In genomic region chr2:230269715-230270114, GRCh38 we compare ENCODE assay signal across 21 cellular contexts. TPM values are rescaled to one million over a fixed set of nuclear protein-coding genes. Genes with fewer than 3 reads are reported as not detected.
DNase-seq lines count a peak whose midpoint lies in the region; ATAC-seq, FAIRE-seq and TF ChIP-seq lines count a peak whose summit lies in the region.
"Had no signal": no experiment of that assay in that cellular context is flagged by ENCODE, and none has a peak within 500 bp of the region (broad histone marks: within the 10 kb centered on the region; RNA-seq: fewer than 3 reads in every experiment).

No MANE protein-coding gene starts in this region.

- DNase-seq in T-helper 2 cell treated with Interferon-gamma antibody and Interleukin-4, amounts not matched to agents 5 μg/mL and 100 μg/mL, for 36 hours (ENCODE audit: low spot score) = peak; percentile 35
- DNase-seq in T-helper 2 cell = no peak
- DNase-seq in cardiac septum (ENCODE audit: low spot score) = no peak
- DNase-seq in kidney = no peak
- no peak for DNase-seq in COLO668 (lab: John Stamatoyannopoulos, UW; ENCODE audit: unreplicated experiment)
- DNase-seq: NCI-H1436; NCI-H774; ovary; PC-9; stimulated activated CD4-positive, alpha-beta T cell treated with anti-CD3 and anti-CD28 coated beads, Interleukin-2, amount 100 ng/mL, for 48 hours had no signal

- H3K36me3 Mint-ChIP-seq in T-helper 2 cell treated with Interferon-gamma antibody and Interleukin-4, amounts not matched to agents 5 μg/mL and 100 μg/mL, for 36 hours (ENCODE audit: low read depth) = peaks cover 77% of the 10 kb centered on the region
- H3K36me3 Mint-ChIP-seq in T-helper 1 cell treated with Interleukin-12 subunit alpha and Interleukin-12 subunit beta and Interleukin-4 antibody, amounts not matched to agents 30 μg/mL and 1 μg/mL, for 36 hours (ENCODE audit: low read depth) = peaks cover 72% of the 10 kb centered on the region

- H3K27me3 Mint-ChIP-seq in T-helper 2 cell treated with Interferon-gamma antibody and Interleukin-4, amounts not matched to agents 5 μg/mL and 100 μg/mL, for 36 hours (ENCODE audit: low read depth) = no peaks in the 10 kb centered on the region
- H3K27me3 Mint-ChIP-seq in T-helper 1 cell treated with Interleukin-12 subunit alpha and Interleukin-12 subunit beta and Interleukin-4 antibody, amounts not matched to agents 30 μg/mL and 1 μg/mL, for 36 hours (ENCODE audit: low read depth) = no peaks in the 10 kb centered on the region

- no peaks in the 10 kb centered on the region for H3K4me1 ChIP-seq in kidney (ENCODE audit: control insufficient read depth in 1 of 2, insufficient read depth in 1 of 2, low read depth in 1 of 2, low read length in 2 of 2)
- H3K4me1 ChIP-seq: ascending aorta, BLaER1, SJSA1 had no signal

- TF ChIP-seq CTCF in kidney (IDR thresholded peaks at IDR 0.05; ENCODE audit: borderline replicate concordance, extremely low read depth, insufficient read depth) = no peak

- no peak for FAIRE-seq in kidney (lab: Jason Lieb, UNC)
- FAIRE-seq: endometrium, HepG2 had no signal

- H3K9me3 ChIP-seq in kidney (ENCODE audit: control insufficient read depth in 1 of 2, low read length in 2 of 2) = no peaks in the 10 kb centered on the region
- H3K9me3 ChIP-seq: ascending aorta, ovary, SJSA1 had no signal

- H3K27ac ChIP-seq in kidney (ENCODE audit: low read depth in 2 of 2, low read length in 2 of 2) = no peak overlapping the region
- H3K27ac ChIP-seq: 22Rv1, ascending aorta, BLaER1, ovary, PC-9, SJSA1 had no signal

- intact Hi-C loops in cardiac septum (cut with DNase I) = no loop called here
- intact Hi-C loops in kidney (cut with DNase I) = no loop called here

- no peak overlapping the region for H3K4me3 ChIP-seq in kidney (ENCODE audit: low read length in 2 of 2)
- H3K4me3 ChIP-seq: ascending aorta, BLaER1, GM23338, lung, ovary, PC-9, SJSA1 had no signal

- H3K4me1 Mint-ChIP-seq in T-helper 2 cell treated with Interferon-gamma antibody and Interleukin-4, amounts not matched to agents 5 μg/mL and 100 μg/mL, for 36 hours (ENCODE audit: low read depth) = peaks cover 42% of the 10 kb centered on the region
- peaks cover 29% of the 10 kb centered on the region for H3K4me1 Mint-ChIP-seq in T-helper 1 cell treated with Interleukin-12 subunit alpha and Interleukin-12 subunit beta and Interleukin-4 antibody, amounts not matched to agents 30 μg/mL and 1 μg/mL, for 36 hours (ENCODE audit: low read depth)

- ATAC-seq in GM18868 (IDR thresholded peaks at IDR 0.05; ENCODE audit: unreplicated experiment) (peak; percentile 35), esophagus mucosa (peak; percentile 17)
- ATAC-seq: GM23338, HepG2 had no signal

- no peak overlapping the region for H3K9ac ChIP-seq in kidney (ENCODE audit: low read length in 2 of 2)
- H3K9ac ChIP-seq: BLaER1 had no signal

- H3K36me3 ChIP-seq in kidney (ENCODE audit: control insufficient read depth in 1 of 2, insufficient read depth in 2 of 2, low read length in 2 of 2) = no peaks in the 10 kb centered on the region
- H3K36me3 ChIP-seq: ascending aorta, BLaER1, ovary, SJSA1 had no signal

- H3K9me3 Mint-ChIP-seq in T-helper 2 cell treated with Interferon-gamma antibody and Interleukin-4, amounts not matched to agents 5 μg/mL and 100 μg/mL, for 36 hours = peaks cover 22% of the 10 kb centered on the region
- H3K9me3 Mint-ChIP-seq in T-helper 1 cell treated with Interleukin-12 subunit alpha and Interleukin-12 subunit beta and Interleukin-4 antibody, amounts not matched to agents 30 μg/mL and 1 μg/mL, for 36 hours = peaks cover 7% of the 10 kb centered on the region

- peak overlapping the region; percentile 45 for H3K4me3 Mint-ChIP-seq in T-helper 2 cell treated with Interferon-gamma antibody and Interleukin-4, amounts not matched to agents 5 μg/mL and 100 μg/mL, for 36 hours
- peak overlapping the region; percentile 33 for H3K4me3 Mint-ChIP-seq in T-helper 1 cell treated with Interleukin-12 subunit alpha and Interleukin-12 subunit beta and Interleukin-4 antibody, amounts not matched to agents 30 μg/mL and 1 μg/mL, for 36 hours
- H3K4me3 Mint-ChIP-seq: GM23338 had no signal

- H3K27ac Mint-ChIP-seq in T-helper 2 cell treated with Interferon-gamma antibody and Interleukin-4, amounts not matched to agents 5 μg/mL and 100 μg/mL, for 36 hours = peak overlapping the region; percentile 32
- H3K27ac Mint-ChIP-seq in T-helper 1 cell treated with Interleukin-12 subunit alpha and Interleukin-12 subunit beta and Interleukin-4 antibody, amounts not matched to agents 30 μg/mL and 1 μg/mL, for 36 hours = peak overlapping the region; percentile 35
- H3K27ac Mint-ChIP-seq: GM23338 had no signal

RNA-seq across cellular contexts. Expression of gene SP140, which starts 44.2 kb away (rescaled TPM):
- total RNA-seq in esophagus mucosa (0.96 TPM), cardiac septum (0.57 TPM), kidney (7.3 TPM)
- polyA plus RNA-seq in kidney (ENCODE audit: insufficient read depth, low read depth, low replicate concordance) = 0.52 TPM

RNA-seq across cellular contexts. Expression of gene SP110, which starts 49.9 kb away (rescaled TPM):
- 9.1 TPM for total RNA-seq in esophagus mucosa
- total RNA-seq in cardiac septum = 10.0 TPM
- 28.3 TPM for total RNA-seq in kidney
- polyA plus RNA-seq in kidney (ENCODE audit: insufficient read depth, low read depth, low replicate concordance) = 12.7 TPM

RNA-seq across cellular contexts. Expression of gene SP140L, which starts 57.3 kb away (rescaled TPM):
- 5.3 TPM for total RNA-seq in esophagus mucosa
- 4.0 TPM for total RNA-seq in cardiac septum
- total RNA-seq in kidney = 23.8 TPM
- 4.6 TPM for polyA plus RNA-seq in kidney (ENCODE audit: insufficient read depth, low read depth, low replicate concordance)
